ENCODE assay signal across 27 cellular contexts in genomic region chr17:42507671-42508070, GRCh38.
"Had no signal": no experiment of that assay in that cellular context is flagged by ENCODE, and none has a peak within 500 bp of the region (broad histone marks: within the 10 kb centered on the region; RNA-seq: fewer than 3 reads in every experiment).

No MANE protein-coding gene starts in this region.

- H3K27me3 Mint-ChIP-seq: activated B cell treated with CpG ODN at 0.5 μM for 24 hours; activated CD4-positive, alpha-beta T cell treated with anti-CD3 and anti-CD28 coated beads, Interleukin-2, amount 10 ng/mL, durations not matched to agents 24 days and 14 days; activated T-cell treated with anti-CD3 and anti-CD28 coated beads, Interleukin-2, amount 50 U/mL, for 24 hours; T-cell had no signal

- H3K27ac Mint-ChIP-seq: activated B cell treated with CpG ODN at 0.5 μM for 24 hours; activated CD4-positive, alpha-beta T cell treated with anti-CD3 and anti-CD28 coated beads, Interleukin-2, amount 10 ng/mL, durations not matched to agents 24 days and 14 days; activated CD8-positive, alpha-beta memory T cell treated with anti-CD3 and anti-CD28 coated beads, Interleukin-2, amount 10 ng/mL, durations not matched to agents 7 days and 5 days; activated naive CD4-positive, alpha-beta T cell treated with anti-CD3 and anti-CD28 coated beads, Interleukin-2, amount 50 U/mL, for 72 hours; activated T-cell treated with anti-CD3 and anti-CD28 coated beads, Interleukin-2, amount 50 U/mL, for 24 hours; activated T-helper 1 cell treated with anti-CD3 and anti-CD28 coated beads, Interleukin-12 subunit alpha, Interleukin-12 subunit beta, Interleukin-2, Interleukin-4 antibody, amounts not matched to agents 30 ng/mL and 10 ng/mL and 1 ng/mL, durations not matched to agents 14 hours and 24 hours and 36 hours; T-cell had no signal

- H3K9me3 Mint-ChIP-seq: activated B cell treated with CpG ODN at 0.5 μM for 24 hours; activated CD4-positive, alpha-beta T cell treated with anti-CD3 and anti-CD28 coated beads, Interleukin-2, amount 10 ng/mL, durations not matched to agents 24 days and 14 days; activated naive CD4-positive, alpha-beta T cell treated with anti-CD3 and anti-CD28 coated beads, Interleukin-2, amount 50 U/mL, for 72 hours; activated T-cell treated with anti-CD3 and anti-CD28 coated beads, Interleukin-2, amount 50 U/mL, for 24 hours; activated T-helper 1 cell treated with anti-CD3 and anti-CD28 coated beads, Interleukin-12 subunit alpha, Interleukin-12 subunit beta, Interleukin-2, Interleukin-4 antibody, amounts not matched to agents 30 ng/mL and 10 ng/mL and 1 ng/mL, durations not matched to agents 14 hours and 24 hours and 36 hours; T-cell had no signal

- H3K27ac ChIP-seq: SK-N-MC had no signal

- H3K4me3 Mint-ChIP-seq: activated B cell treated with CpG ODN at 0.5 μM for 24 hours; activated CD4-positive, alpha-beta T cell treated with anti-CD3 and anti-CD28 coated beads, Interleukin-2, amount 10 ng/mL, durations not matched to agents 24 days and 14 days; activated CD8-positive, alpha-beta memory T cell treated with anti-CD3 and anti-CD28 coated beads, Interleukin-2, amount 10 ng/mL, durations not matched to agents 7 days and 5 days; activated T-cell treated with anti-CD3 and anti-CD28 coated beads, Interleukin-2, amount 50 U/mL, for 24 hours; activated T-helper 1 cell treated with anti-CD3 and anti-CD28 coated beads, Interleukin-12 subunit alpha, Interleukin-12 subunit beta, Interleukin-2, Interleukin-4 antibody, amounts not matched to agents 30 ng/mL and 10 ng/mL and 1 ng/mL, durations not matched to agents 14 hours and 24 hours and 36 hours; T-cell had no signal

- H3K4me1 Mint-ChIP-seq: activated CD8-positive, alpha-beta memory T cell treated with anti-CD3 and anti-CD28 coated beads, Interleukin-2, amount 10 ng/mL, durations not matched to agents 7 days and 5 days had no signal

- FAIRE-seq: TTC549 had no signal

- H3K4me3 ChIP-seq: SK-N-MC had no signal

- DNase-seq: activated B cell treated with CpG ODN at 0.5 μM for 24 hours; activated CD4-positive, alpha-beta T cell treated with anti-CD3 and anti-CD28 coated beads for 1 hour; activated CD4-positive, alpha-beta T cell treated with anti-CD3 and anti-CD28 coated beads, Interleukin-2, amount 10 ng/mL, durations not matched to agents 24 days and 14 days; activated CD4-positive, alpha-beta T cell treated with anti-CD3 and anti-CD28 coated beads, Interleukin-2, amount 50 U/mL, for 48 hours; activated CD8-positive, alpha-beta memory T cell treated with anti-CD3 and anti-CD28 coated beads, Interleukin-2, amount 10 ng/mL, durations not matched to agents 7 days and 5 days; activated effector memory CD4-positive, alpha-beta T cell treated with Interleukin-2 at 50 U/mL for 16 hours; activated naive CD4-positive, alpha-beta T cell; activated T-cell treated with anti-CD3 and anti-CD28 coated beads, Interleukin-2, amount 50 U/mL, for 24 hours; amygdala; caudate nucleus; MM.1S; NCI-H1105; NCI-H1436; NCI-H1694 treated with DMSO at 0.1 percent for 48 hours; NCI-H2029 treated with DMSO at 0.1 percent for 48 hours; NCI-H510A treated with DMSO at 0.1 percent for 48 hours; NCI-H69; NK-92 treated with Interleukin-12 subunit alpha and Interleukin-12 subunit beta, amount 100 ng/mL, for 24 hours; OCI-M1; RPMI8226; T-cell; T-helper 2 cell; T1000 had no signal

- H3K36me3 Mint-ChIP-seq: activated CD8-positive, alpha-beta memory T cell treated with anti-CD3 and anti-CD28 coated beads, Interleukin-2, amount 10 ng/mL, durations not matched to agents 7 days and 5 days had no signal
